Comparison of ENCODE assay signal across 25 cellular contexts in the genomic region with DNA sequence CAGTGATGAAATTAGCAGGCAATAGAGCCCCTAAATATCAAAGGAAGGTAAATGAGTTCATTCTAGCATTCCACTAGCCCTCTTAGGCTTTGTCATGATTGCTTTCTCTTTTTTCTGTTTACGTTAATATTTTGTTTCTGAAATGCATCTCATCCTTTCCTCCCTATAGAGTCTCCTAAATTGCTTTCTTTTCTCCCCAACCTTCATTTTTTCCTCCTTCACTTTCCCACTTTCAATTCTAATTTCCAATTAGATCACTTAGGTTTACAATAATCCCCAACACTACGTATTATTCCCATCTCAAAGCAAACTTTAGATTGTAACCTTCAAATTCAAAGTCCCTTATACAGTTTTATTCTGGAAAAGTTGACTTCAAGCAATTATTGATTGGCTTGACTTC.
"Had no signal": no experiment of that assay in that cellular context is flagged by ENCODE, and none has a peak within 500 bp of the region (broad histone marks: within the 10 kb centered on the region; RNA-seq: fewer than 3 reads in every experiment).

No MANE protein-coding gene starts in this region.

- H3K36me3 ChIP-seq: SJSA1 had no signal

- H3K27me3 ChIP-seq: SJSA1 had no signal

- FAIRE-seq: HTR-8/SVneo, RCC 7860 had no signal

- H3K9me3 ChIP-seq: SJSA1 had no signal

- H3K27ac ChIP-seq: HL-60, SJSA1, SK-N-MC had no signal

- H3K4me1 ChIP-seq: SJSA1 had no signal

- DNase-seq: KBM-7, MV-4-11, NCI-H1048, NCI-H1105, NCI-H1417 treated with DMSO at 0.1 percent for 48 hours, NCI-H146, NCI-H1694 treated with DMSO at 0.1 percent for 48 hours, NCI-H1930, NCI-H2081, NCI-H2107, NCI-H2171, NCI-H226, NCI-H446, NCI-H510A, NCI-H524 treated with DMSO at 0.1 percent for 48 hours, NCI-H69, NCI-H774, Right ventricle myocardium superior, RPMI8226, SIG-M5 had no signal

- H3K4me3 ChIP-seq: SJSA1, SK-N-MC had no signal
